ENCODE assay signal across 1 cellular context in genomic region chr5:132277971-132278964, GRCh38.
TF ChIP-seq lines count a peak whose summit lies in the region.

No MANE protein-coding gene starts in this region.

TF ChIP-seq in K562, 482 proteins besides CTCF, POLR2A, EP300 and RAD21 (continues in another document):
- TF ChIP-seq PHF8 (IDR thresholded peaks at IDR 0.05; ENCODE audit: borderline replicate concordance, low read length) = peak; percentile 11; the same call in 1 of the 2 replicates
- TF ChIP-seq PBX2 (CRISPR knock-in tag; IDR thresholded peaks at IDR 0.05; ENCODE audit: low read depth) = 0 out of 2 replicates have a peak, but pooled peaks have one; percentile 16
- peak; percentile 62; the same call in 1 of the 2 replicates for TF ChIP-seq PBX2 (tag; conservative IDR thresholded peaks at IDR 0.05; ENCODE audit: low read depth)
- TF ChIP-seq, protein P1, sequence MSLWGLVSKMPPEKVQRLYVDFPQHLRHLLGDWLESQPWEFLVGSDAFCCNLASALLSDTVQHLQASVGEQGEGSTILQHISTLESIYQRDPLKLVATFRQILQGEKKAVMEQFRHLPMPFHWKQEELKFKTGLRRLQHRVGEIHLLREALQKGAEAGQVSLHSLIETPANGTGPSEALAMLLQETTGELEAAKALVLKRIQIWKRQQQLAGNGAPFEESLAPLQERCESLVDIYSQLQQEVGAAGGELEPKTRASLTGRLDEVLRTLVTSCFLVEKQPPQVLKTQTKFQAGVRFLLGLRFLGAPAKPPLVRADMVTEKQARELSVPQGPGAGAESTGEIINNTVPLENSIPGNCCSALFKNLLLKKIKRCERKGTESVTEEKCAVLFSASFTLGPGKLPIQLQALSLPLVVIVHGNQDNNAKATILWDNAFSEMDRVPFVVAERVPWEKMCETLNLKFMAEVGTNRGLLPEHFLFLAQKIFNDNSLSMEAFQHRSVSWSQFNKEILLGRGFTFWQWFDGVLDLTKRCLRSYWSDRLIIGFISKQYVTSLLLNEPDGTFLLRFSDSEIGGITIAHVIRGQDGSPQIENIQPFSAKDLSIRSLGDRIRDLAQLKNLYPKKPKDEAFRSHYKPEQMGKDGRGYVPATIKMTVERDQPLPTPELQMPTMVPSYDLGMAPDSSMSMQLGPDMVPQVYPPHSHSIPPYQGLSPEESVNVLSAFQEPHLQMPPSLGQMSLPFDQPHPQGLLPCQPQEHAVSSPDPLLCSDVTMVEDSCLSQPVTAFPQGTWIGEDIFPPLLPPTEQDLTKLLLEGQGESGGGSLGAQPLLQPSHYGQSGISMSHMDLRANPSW (CRISPR knock-in tag; IDR thresholded peaks at IDR 0.05) = no peak
- peak; percentile 39 for TF ChIP-seq CBFA2T3 (IDR thresholded peaks at IDR 0.05)
- TF ChIP-seq MEIS2 (IDR thresholded peaks at IDR 0.05; ENCODE audit: partially characterized antibody) = peak; percentile 54
- TF ChIP-seq E2F6 (IDR thresholded peaks at IDR 0.05; ENCODE audit: borderline replicate concordance in 1 of 2, extremely low read depth in 1 of 2, insufficient read depth in 1 of 2, insufficient read length in 1 of 2, low read depth in 1 of 2, low read length in 1 of 2, poor library complexity in 1 of 2, severe bottlenecking in 1 of 2) = peak in 1 of 2 experiments; percentile 15
- TF ChIP-seq ZBTB7A (IDR thresholded peaks at IDR 0.05; ENCODE audit: borderline replicate concordance, control insufficient read depth, low read depth, low read length) = peak; percentile 83; the same call in 1 of the 2 replicates
- no peak for TF ChIP-seq ZNF511 (CRISPR knock-in tag; IDR thresholded peaks at IDR 0.05)
- TF ChIP-seq SMARCA4 (IDR thresholded peaks at IDR 0.05) = peak; percentile 33; the same call in 1 of the 2 replicates
- TF ChIP-seq RCOR1 (IDR thresholded peaks at IDR 0.05; ENCODE audit: borderline replicate concordance in 1 of 2, low read depth in 2 of 2, low read length in 2 of 2) = 0 out of 4 replicates have a peak, but pooled peaks of 1 of the 2 experiments have one; percentile 19
- TF ChIP-seq, protein P2, sequence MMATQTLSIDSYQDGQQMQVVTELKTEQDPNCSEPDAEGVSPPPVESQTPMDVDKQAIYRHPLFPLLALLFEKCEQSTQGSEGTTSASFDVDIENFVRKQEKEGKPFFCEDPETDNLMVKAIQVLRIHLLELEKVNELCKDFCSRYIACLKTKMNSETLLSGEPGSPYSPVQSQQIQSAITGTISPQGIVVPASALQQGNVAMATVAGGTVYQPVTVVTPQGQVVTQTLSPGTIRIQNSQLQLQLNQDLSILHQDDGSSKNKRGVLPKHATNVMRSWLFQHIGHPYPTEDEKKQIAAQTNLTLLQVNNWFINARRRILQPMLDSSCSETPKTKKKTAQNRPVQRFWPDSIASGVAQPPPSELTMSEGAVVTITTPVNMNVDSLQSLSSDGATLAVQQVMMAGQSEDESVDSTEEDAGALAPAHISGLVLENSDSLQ (IDR thresholded peaks at IDR 0.05) = peak; percentile 92
- TF ChIP-seq KDM5B (IDR thresholded peaks at IDR 0.05; ENCODE audit: insufficient replicate concordance, low read depth, low read length) = peak; percentile 33
- TF ChIP-seq, protein P3, sequence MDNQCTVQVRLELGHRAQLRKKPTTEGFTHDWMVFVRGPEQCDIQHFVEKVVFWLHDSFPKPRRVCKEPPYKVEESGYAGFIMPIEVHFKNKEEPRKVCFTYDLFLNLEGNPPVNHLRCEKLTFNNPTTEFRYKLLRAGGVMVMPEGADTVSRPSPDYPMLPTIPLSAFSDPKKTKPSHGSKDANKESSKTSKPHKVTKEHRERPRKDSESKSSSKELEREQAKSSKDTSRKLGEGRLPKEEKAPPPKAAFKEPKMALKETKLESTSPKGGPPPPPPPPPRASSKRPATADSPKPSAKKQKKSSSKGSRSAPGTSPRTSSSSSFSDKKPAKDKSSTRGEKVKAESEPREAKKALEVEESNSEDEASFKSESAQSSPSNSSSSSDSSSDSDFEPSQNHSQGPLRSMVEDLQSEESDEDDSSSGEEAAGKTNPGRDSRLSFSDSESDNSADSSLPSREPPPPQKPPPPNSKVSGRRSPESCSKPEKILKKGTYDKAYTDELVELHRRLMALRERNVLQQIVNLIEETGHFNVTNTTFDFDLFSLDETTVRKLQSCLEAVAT (IDR thresholded peaks at IDR 0.05) = peak in 1 of 2 experiments; percentile 25; a peak in 1 of 4 replicates
- 0 out of 4 replicates have a peak, but pooled peaks of 1 of the 2 experiments have one; percentile 40 for TF ChIP-seq MAZ (CRISPR knock-in tag; conservative IDR thresholded peaks at IDR 0.05 in 1 of 2, IDR thresholded peaks at IDR 0.05 in 1 of 2)
- TF ChIP-seq ZMIZ1 (IDR thresholded peaks at IDR 0.05; ENCODE audit: low read depth in 2 of 2, low read length in 2 of 2) = no peak
- TF ChIP-seq ETS1 (conservative IDR thresholded peaks at IDR 0.05; ENCODE audit: control insufficient read depth, low read depth, low read length) = 0 out of 2 replicates have a peak, but pooled peaks have one; percentile 35
- TF ChIP-seq JUND (IDR thresholded peaks at IDR 0.05; ENCODE audit: borderline replicate concordance, low read depth, low read length) = no peak
- 0 out of 3 replicates have a peak, but pooled peaks have one; percentile 15 for TF ChIP-seq JUND (tag; IDR thresholded peaks at IDR 0.05; ENCODE audit: borderline replicate concordance, low read depth, low read length)
- TF ChIP-seq ELF1 (tag; IDR thresholded peaks at IDR 0.05) = no peak
- TF ChIP-seq ETV1 (tag; conservative IDR thresholded peaks at IDR 0.05; ENCODE audit: low read depth) = no peak
- 0 out of 2 replicates have a peak, but pooled peaks have one; percentile 24 for TF ChIP-seq RBFOX2 (IDR thresholded peaks at IDR 0.05; ENCODE audit: low read depth, low read length)
- 0 out of 2 replicates have a peak, but pooled peaks have one; percentile 7 for TF ChIP-seq ZNF316 (IDR thresholded peaks at IDR 0.05)
- TF ChIP-seq NR2C1 (IDR thresholded peaks at IDR 0.05) = no peak
- peak; percentile 31; the same call in 1 of the 2 replicates for TF ChIP-seq NR2C1 (tag; IDR thresholded peaks at IDR 0.05)
- TF ChIP-seq, protein P4, sequence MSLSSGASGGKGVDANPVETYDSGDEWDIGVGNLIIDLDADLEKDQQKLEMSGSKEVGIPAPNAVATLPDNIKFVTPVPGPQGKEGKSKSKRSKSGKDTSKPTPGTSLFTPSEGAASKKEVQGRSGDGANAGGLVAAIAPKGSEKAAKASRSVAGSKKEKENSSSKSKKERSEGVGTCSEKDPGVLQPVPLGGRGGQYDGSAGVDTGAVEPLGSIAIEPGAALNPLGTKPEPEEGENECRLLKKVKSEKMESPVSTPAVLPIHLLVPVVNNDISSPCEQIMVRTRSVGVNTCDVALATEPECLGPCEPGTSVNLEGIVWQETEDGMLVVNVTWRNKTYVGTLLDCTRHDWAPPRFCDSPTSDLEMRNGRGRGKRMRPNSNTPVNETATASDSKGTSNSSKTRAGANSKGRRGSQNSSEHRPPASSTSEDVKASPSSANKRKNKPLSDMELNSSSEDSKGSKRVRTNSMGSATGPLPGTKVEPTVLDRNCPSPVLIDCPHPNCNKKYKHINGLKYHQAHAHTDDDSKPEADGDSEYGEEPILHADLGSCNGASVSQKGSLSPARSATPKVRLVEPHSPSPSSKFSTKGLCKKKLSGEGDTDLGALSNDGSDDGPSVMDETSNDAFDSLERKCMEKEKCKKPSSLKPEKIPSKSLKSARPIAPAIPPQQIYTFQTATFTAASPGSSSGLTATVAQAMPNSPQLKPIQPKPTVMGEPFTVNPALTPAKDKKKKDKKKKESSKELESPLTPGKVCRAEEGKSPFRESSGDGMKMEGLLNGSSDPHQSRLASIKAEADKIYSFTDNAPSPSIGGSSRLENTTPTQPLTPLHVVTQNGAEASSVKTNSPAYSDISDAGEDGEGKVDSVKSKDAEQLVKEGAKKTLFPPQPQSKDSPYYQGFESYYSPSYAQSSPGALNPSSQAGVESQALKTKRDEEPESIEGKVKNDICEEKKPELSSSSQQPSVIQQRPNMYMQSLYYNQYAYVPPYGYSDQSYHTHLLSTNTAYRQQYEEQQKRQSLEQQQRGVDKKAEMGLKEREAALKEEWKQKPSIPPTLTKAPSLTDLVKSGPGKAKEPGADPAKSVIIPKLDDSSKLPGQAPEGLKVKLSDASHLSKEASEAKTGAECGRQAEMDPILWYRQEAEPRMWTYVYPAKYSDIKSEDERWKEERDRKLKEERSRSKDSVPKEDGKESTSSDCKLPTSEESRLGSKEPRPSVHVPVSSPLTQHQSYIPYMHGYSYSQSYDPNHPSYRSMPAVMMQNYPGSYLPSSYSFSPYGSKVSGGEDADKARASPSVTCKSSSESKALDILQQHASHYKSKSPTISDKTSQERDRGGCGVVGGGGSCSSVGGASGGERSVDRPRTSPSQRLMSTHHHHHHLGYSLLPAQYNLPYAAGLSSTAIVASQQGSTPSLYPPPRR (CRISPR knock-in tag; IDR thresholded peaks at IDR 0.05; ENCODE audit: borderline replicate concordance) = 0 out of 2 replicates have a peak, but pooled peaks have one; percentile 40
- TF ChIP-seq YY1 (IDR thresholded peaks at IDR 0.05; ENCODE audit: borderline replicate concordance in 1 of 3, control insufficient read depth in 1 of 3, extremely low read depth in 1 of 3, insufficient read depth in 3 of 3, insufficient read length in 1 of 3, insufficient replicate concordance in 2 of 3, low read depth in 1 of 3, low read length in 2 of 3) = peak in 1 of 3 experiments; percentile 18
- TF ChIP-seq USF2 (CRISPR knock-in tag; IDR thresholded peaks at IDR 0.05) = no peak
- 0 out of 2 replicates have a peak, but pooled peaks have one; percentile 9 for TF ChIP-seq ARID1B (IDR thresholded peaks at IDR 0.05)
